2 cellular contexts compared by ENCODE assay signal in the genomic region with DNA sequence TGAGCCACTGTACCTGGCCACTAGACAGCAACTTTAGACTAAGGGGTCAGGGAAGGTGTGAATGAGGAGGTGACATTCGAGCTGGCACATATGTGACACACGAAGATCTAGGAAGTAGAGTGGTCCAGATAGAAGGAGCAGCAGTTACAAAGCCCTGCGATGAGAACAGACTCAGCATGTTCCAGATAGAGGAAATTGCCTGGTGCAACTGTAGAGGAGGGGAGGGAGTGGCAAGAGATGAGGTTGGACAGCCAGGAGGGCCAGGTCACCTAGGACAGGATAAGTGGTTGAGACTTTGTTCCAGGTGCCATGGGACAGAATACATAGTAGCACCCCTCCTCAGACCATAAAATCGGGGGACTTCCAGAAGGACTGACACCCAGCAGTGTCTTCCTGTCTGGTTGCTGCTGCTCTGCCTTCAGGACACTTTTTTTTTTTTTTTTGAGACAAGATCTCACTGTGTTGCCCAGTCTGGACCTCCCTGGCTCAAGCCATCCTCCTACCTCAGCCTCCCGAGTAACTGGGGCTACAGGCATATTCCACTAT.
TF ChIP-seq lines count a peak whose summit lies in the region.

No MANE protein-coding gene starts in this region.

TF ChIP-seq in A549, 52 proteins besides CTCF, POLR2A, EP300 and RAD21:
- no peak for TF ChIP-seq CEBPB (IDR thresholded peaks at IDR 0.05)

TF ChIP-seq in H1, 55 proteins besides CTCF, POLR2A, EP300 and RAD21:
- TF ChIP-seq, protein P1, sequence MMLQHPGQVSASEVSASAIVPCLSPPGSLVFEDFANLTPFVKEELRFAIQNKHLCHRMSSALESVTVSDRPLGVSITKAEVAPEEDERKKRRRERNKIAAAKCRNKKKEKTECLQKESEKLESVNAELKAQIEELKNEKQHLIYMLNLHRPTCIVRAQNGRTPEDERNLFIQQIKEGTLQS (IDR thresholded peaks at IDR 0.05; ENCODE audit: insufficient read depth, low read depth, low read length) = no peak
TF ChIP-seq in H1: peak in this region for 0.
